Comparison of ENCODE assay signal across 1 cellular context in genomic region chr3:44439499-44440295, GRCh38.
TF ChIP-seq lines count a peak whose summit lies in the region.

No MANE protein-coding gene starts in this region.

TF ChIP-seq in HepG2, 621 proteins besides CTCF, POLR2A, EP300 and RAD21 (continued from another document and continues in another):
- TF ChIP-seq, protein P1, sequence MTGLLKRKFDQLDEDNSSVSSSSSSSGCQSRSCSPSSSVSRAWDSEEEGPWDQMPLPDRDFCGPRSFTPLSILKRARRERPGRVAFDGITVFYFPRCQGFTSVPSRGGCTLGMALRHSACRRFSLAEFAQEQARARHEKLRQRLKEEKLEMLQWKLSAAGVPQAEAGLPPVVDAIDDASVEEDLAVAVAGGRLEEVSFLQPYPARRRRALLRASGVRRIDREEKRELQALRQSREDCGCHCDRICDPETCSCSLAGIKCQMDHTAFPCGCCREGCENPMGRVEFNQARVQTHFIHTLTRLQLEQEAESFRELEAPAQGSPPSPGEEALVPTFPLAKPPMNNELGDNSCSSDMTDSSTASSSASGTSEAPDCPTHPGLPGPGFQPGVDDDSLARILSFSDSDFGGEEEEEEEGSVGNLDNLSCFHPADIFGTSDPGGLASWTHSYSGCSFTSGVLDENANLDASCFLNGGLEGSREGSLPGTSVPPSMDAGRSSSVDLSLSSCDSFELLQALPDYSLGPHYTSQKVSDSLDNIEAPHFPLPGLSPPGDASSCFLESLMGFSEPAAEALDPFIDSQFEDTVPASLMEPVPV (CRISPR knock-in tag; IDR thresholded peaks at IDR 0.05) = peak; percentile 81; the same call in 1 of the 2 replicates
- peak; percentile 65; the same call in 1 of the 2 replicates for TF ChIP-seq ZSCAN29 (CRISPR knock-in tag; conservative IDR thresholded peaks at IDR 0.05)
- peak; percentile 93 for TF ChIP-seq YEATS4 (CRISPR knock-in tag; IDR thresholded peaks at IDR 0.05; ENCODE audit: borderline replicate concordance)
- TF ChIP-seq NCOA2 (CRISPR knock-in tag; IDR thresholded peaks at IDR 0.05) = peak; percentile 88
- peak; percentile 74; the same call in 1 of the 2 replicates for TF ChIP-seq GFI1 (CRISPR knock-in tag; IDR thresholded peaks at IDR 0.05; ENCODE audit: borderline replicate concordance)
- TF ChIP-seq NR2F1 (CRISPR knock-in tag; IDR thresholded peaks at IDR 0.05) = peak in 1 of 2 experiments; percentile 64; a peak in 2 of 4 replicates
- no peak for TF ChIP-seq BCLAF1 (IDR thresholded peaks at IDR 0.05)
- TF ChIP-seq, protein P2, sequence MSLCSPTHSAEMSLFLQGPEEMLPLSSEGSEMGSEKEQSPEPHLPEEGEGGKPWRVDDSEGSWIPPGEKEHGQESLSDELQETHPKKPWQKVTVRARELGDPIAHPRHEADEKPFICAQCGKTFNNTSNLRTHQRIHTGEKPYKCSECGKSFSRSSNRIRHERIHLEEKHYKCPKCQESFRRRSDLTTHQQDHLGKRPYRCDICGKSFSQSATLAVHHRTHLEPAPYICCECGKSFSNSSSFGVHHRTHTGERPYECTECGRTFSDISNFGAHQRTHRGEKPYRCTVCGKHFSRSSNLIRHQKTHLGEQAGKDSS (CRISPR knock-in tag; IDR thresholded peaks at IDR 0.05; ENCODE audit: borderline replicate concordance, low read depth) = 0 out of 2 replicates have a peak, but pooled peaks have one; percentile 26
- TF ChIP-seq ZBTB33 (CRISPR knock-in tag; IDR thresholded peaks at IDR 0.05) = peak; percentile 35; the same call in 1 of the 2 replicates
- TF ChIP-seq MEF2D (CRISPR knock-in tag; IDR thresholded peaks at IDR 0.05) = peak; percentile 89
- peak; percentile 78; the same call in 1 of the 2 replicates for TF ChIP-seq ZNF275 (CRISPR knock-in tag; IDR thresholded peaks at IDR 0.05; ENCODE audit: borderline replicate concordance)
- TF ChIP-seq SOX5 (CRISPR knock-in tag; IDR thresholded peaks at IDR 0.05; ENCODE audit: borderline replicate concordance) = peak; percentile 98
- TF ChIP-seq MIXL1 (CRISPR knock-in tag; IDR thresholded peaks at IDR 0.05) = peak; percentile 68; the same call in 1 of the 2 replicates
- peak; percentile 66 for TF ChIP-seq ZFY (CRISPR knock-in tag; IDR thresholded peaks at IDR 0.05)
- no peak for TF ChIP-seq ZNF367 (CRISPR knock-in tag; IDR thresholded peaks at IDR 0.05; ENCODE audit: borderline replicate concordance)
- peak; percentile 95 for TF ChIP-seq SKI (IDR thresholded peaks at IDR 0.05; ENCODE audit: partially characterized antibody)
- no peak for TF ChIP-seq SOX6 (IDR thresholded peaks at IDR 0.05)
- peak; percentile 99 for TF ChIP-seq SOX6 (CRISPR knock-in tag; IDR thresholded peaks at IDR 0.05)
- no peak for TF ChIP-seq SMARCE1 (IDR thresholded peaks at IDR 0.05; ENCODE audit: borderline replicate concordance)
- TF ChIP-seq REPIN1 (CRISPR knock-in tag; IDR thresholded peaks at IDR 0.05; ENCODE audit: borderline replicate concordance, low read depth) = peak; percentile 93
- 0 out of 2 replicates have a peak, but pooled peaks have one; percentile 28 for TF ChIP-seq PRDM10 (CRISPR knock-in tag; IDR thresholded peaks at IDR 0.05; ENCODE audit: low read depth)
- no peak for TF ChIP-seq ZEB1 (IDR thresholded peaks at IDR 0.05; ENCODE audit: insufficient replicate concordance, low read depth)
- peak; percentile 44; the same call in 1 of the 2 replicates for TF ChIP-seq ZNF280D (CRISPR knock-in tag; IDR thresholded peaks at IDR 0.05)
- TF ChIP-seq THAP9 (CRISPR knock-in tag; IDR thresholded peaks at IDR 0.05; ENCODE audit: borderline replicate concordance) = peak; percentile 34; the same call in 1 of the 2 replicates
- TF ChIP-seq CEBPB (IDR thresholded peaks at IDR 0.05; ENCODE audit: borderline replicate concordance, low read depth, low read length) = peak; percentile 72
- peak; percentile 78; the same call in 1 of the 2 replicates for TF ChIP-seq ZNF614 (CRISPR knock-in tag; IDR thresholded peaks at IDR 0.05; ENCODE audit: borderline replicate concordance)
- no peak for TF ChIP-seq E2F5 (CRISPR knock-in tag; conservative IDR thresholded peaks at IDR 0.05)
- TF ChIP-seq GPBP1L1 (CRISPR knock-in tag; IDR thresholded peaks at IDR 0.05) = no peak
- peak; percentile 99 for TF ChIP-seq BCL6 (CRISPR knock-in tag; IDR thresholded peaks at IDR 0.05)
- peak; percentile 74; the same call in 1 of the 2 replicates for TF ChIP-seq CBX5 (CRISPR knock-in tag; IDR thresholded peaks at IDR 0.05; ENCODE audit: borderline replicate concordance)
- peak; percentile 74; the same call in 1 of the 2 replicates for TF ChIP-seq ZNF564 (CRISPR knock-in tag; IDR thresholded peaks at IDR 0.05)
- peak; percentile 97 for TF ChIP-seq PPARG (CRISPR knock-in tag; conservative IDR thresholded peaks at IDR 0.05)
- no peak for TF ChIP-seq ZNF180 (CRISPR knock-in tag; IDR thresholded peaks at IDR 0.05; ENCODE audit: borderline replicate concordance, low read depth)
- peak; percentile 56; the same call in 1 of the 2 replicates for TF ChIP-seq FOXC1 (CRISPR knock-in tag; IDR thresholded peaks at IDR 0.05; ENCODE audit: borderline replicate concordance)
- peak; percentile 52; the same call in 1 of the 2 replicates for TF ChIP-seq ZNF644 (CRISPR knock-in tag; IDR thresholded peaks at IDR 0.05; ENCODE audit: low read depth)
- TF ChIP-seq ASH2L (IDR thresholded peaks at IDR 0.05; ENCODE audit: insufficient read length, low read depth, low read length) = peak; percentile 90
